19 cellular contexts compared by ENCODE assay signal in the genomic region with DNA sequence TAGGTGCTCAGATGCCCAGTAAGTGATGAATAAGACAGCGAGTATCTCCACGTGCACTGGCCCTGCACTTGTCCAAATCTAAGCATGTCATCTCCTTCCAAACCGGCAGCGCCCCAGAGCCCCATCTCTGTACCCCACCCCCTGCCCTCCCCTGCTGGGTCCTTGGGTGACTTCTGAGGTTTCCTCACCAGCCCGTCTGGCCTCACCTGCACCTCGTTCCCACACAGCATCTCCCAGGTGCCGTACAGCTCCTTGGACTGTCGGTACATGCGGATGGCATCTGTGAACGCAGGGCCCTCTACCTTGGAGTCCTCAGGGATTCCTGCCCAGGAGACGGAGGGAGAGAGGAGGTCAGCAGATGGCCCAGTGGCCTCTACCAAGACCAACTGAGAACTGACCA.
"Had no signal": no experiment of that assay in that cellular context is flagged by ENCODE, and none has a peak within 500 bp of the region (broad histone marks: within the 10 kb centered on the region; RNA-seq: fewer than 3 reads in every experiment).

No MANE protein-coding gene starts in this region.

- H3K4me3 ChIP-seq: body of pancreas, dorsolateral prefrontal cortex, gastrocnemius medialis, heart right ventricle, ovary, sigmoid colon had no signal

- H3K27me3 ChIP-seq: body of pancreas, dorsolateral prefrontal cortex, gastrocnemius medialis, heart right ventricle, ovary, sigmoid colon had no signal

- H3K4me1 Mint-ChIP-seq: activated naive CD4-positive, alpha-beta T cell treated with anti-CD3 and anti-CD28 coated beads, Interleukin-2, amount 50 U/mL, for 24 hours; central memory CD8-positive, alpha-beta T cell had no signal

- H3K9me3 ChIP-seq: body of pancreas, gastrocnemius medialis, heart right ventricle, ovary, sigmoid colon had no signal

- H3K27ac ChIP-seq: ovary had no signal

- DNase-seq: activated CD4-positive, alpha-beta T cell treated with anti-CD3 and anti-CD28 coated beads, Interleukin-2, amount 50 U/mL, for 1 hour; activated CD4-positive, CD25-positive, alpha-beta regulatory T cell; activated T-cell treated with anti-CD3 and anti-CD28 coated beads for 4 hours; amniotic stem cell; body of pancreas; dorsolateral prefrontal cortex; gastrocnemius medialis; heart right ventricle; left ventricle myocardium superior; mesendoderm; ovary; sigmoid colon; stimulated activated CD4-positive, alpha-beta T cell treated with anti-CD3 and anti-CD28 coated beads, Interleukin-2, amount 100 ng/mL, for 48 hours; stimulated activated naive CD8-positive, alpha-beta T cell treated with anti-CD3 and anti-CD28 coated beads, Interleukin-15, amount 100 ng/mL, for 72 hours; T-cell had no signal

- ATAC-seq: body of pancreas; gastrocnemius medialis; heart right ventricle; left ventricle myocardium superior; stimulated activated naive CD8-positive, alpha-beta T cell treated with anti-CD3 and anti-CD28 coated beads, Interleukin-15, amount 100 ng/mL, for 72 hours; T-cell had no signal

- H3K27ac Mint-ChIP-seq: activated naive CD4-positive, alpha-beta T cell treated with anti-CD3 and anti-CD28 coated beads, Interleukin-2, amount 50 U/mL, for 24 hours; activated T-helper 2 cell treated with anti-CD3 and anti-CD28 coated beads, Interferon-gamma antibody, Interleukin-2, Interleukin-4, amounts not matched to agents 10 μg/mL and 5 μg/mL and 100 μg/mL, durations not matched to agents 14 hours and 24 hours and 36 hours; stimulated activated naive CD8-positive, alpha-beta T cell treated with anti-CD3 and anti-CD28 coated beads, Interleukin-15, amount 100 ng/mL, for 72 hours; T-cell had no signal

- H3K36me3 ChIP-seq: gastrocnemius medialis, ovary had no signal

- H3K9me3 Mint-ChIP-seq: activated naive CD4-positive, alpha-beta T cell treated with anti-CD3 and anti-CD28 coated beads, Interleukin-2, amount 50 U/mL, for 24 hours; central memory CD8-positive, alpha-beta T cell; nephron; T-cell had no signal

- H3K27me3 Mint-ChIP-seq: activated naive CD4-positive, alpha-beta T cell treated with anti-CD3 and anti-CD28 coated beads, Interleukin-2, amount 50 U/mL, for 24 hours; central memory CD8-positive, alpha-beta T cell; stimulated activated naive CD8-positive, alpha-beta T cell treated with anti-CD3 and anti-CD28 coated beads, Interleukin-15, amount 100 ng/mL, for 72 hours; T-cell had no signal

- H3K4me3 Mint-ChIP-seq: activated naive CD4-positive, alpha-beta T cell treated with anti-CD3 and anti-CD28 coated beads, Interleukin-2, amount 50 U/mL, for 24 hours; central memory CD8-positive, alpha-beta T cell; nephron; stimulated activated naive CD8-positive, alpha-beta T cell treated with anti-CD3 and anti-CD28 coated beads, Interleukin-15, amount 100 ng/mL, for 72 hours; T-cell had no signal
